Comparison of ENCODE assay signal across 16 cellular contexts in the genomic region with DNA sequence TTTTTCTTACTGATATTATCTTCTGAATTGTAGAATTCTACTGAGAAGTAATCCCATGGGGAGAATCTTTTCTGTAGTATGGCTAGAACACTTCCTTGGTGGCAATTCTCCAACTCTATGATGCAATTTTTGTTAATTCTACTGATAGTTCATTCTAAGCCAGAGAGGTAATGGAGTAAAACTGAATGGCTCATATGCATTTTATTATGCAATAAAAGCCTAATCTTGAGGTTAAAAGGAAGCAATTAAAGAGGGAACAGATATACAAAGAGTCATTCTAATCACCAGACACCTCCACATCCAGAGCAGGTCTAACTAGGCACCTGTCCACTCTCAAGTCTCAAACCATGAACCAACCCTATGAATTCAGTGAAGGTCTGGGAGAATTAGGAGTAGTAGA. TPM values are rescaled to one million over a fixed set of nuclear protein-coding genes. Genes with fewer than 3 reads are reported as not detected.
DNase-seq lines count a peak whose midpoint lies in the region; ATAC-seq and TF ChIP-seq lines count a peak whose summit lies in the region.
"Had no signal": no experiment of that assay in that cellular context is flagged by ENCODE, and none has a peak within 500 bp of the region (broad histone marks: within the 10 kb centered on the region; RNA-seq: fewer than 3 reads in every experiment).

No MANE protein-coding gene starts in this region.

- CTCF ChIA-PET in activated CD8-positive, alpha-beta T cell treated with anti-CD3 and anti-CD28 coated beads for 36 hours (lab: Charles Lee): no interaction called here
- CTCF ChIA-PET in activated CD8-positive, alpha-beta T cell treated with anti-CD3 and anti-CD28 coated beads, Interleukin-2, amount 10 ng/mL, durations not matched to agents 7 days and 5 days (lab: Charles Lee): interaction anchor here (0.8 kb wide), 1 partner anchor 368 kb away, joined by 3 read pairs; no protein-coding TSS in a partner anchor
- CTCF ChIA-PET in PC-9 (lab: Charles Lee): no interaction called here
- CTCF ChIA-PET in HEK293T (lab: Yijun Ruan, JAX): no interaction called here

- H3K9me3 Mint-ChIP-seq in activated CD8-positive, alpha-beta T cell treated with anti-CD3 and anti-CD28 coated beads for 36 hours: no peaks in the 10 kb centered on the region
- H3K9me3 Mint-ChIP-seq in activated CD8-positive, alpha-beta T cell treated with anti-CD3 and anti-CD28 coated beads, Interleukin-2, amount 10 ng/mL, durations not matched to agents 7 days and 5 days (ENCODE audit: insufficient read depth): no peaks in the 10 kb centered on the region

- intact Hi-C loops in activated CD8-positive, alpha-beta T cell treated with anti-CD3 and anti-CD28 coated beads for 36 hours (cut with micrococcal nuclease): no loop called here
- intact Hi-C loops in PC-9 (cut with micrococcal nuclease; ENCODE audit: unreplicated experiment): no loop called here

- H3K4me3 Mint-ChIP-seq in activated CD8-positive, alpha-beta T cell treated with anti-CD3 and anti-CD28 coated beads for 36 hours: no peak overlapping the region
- H3K4me3 Mint-ChIP-seq in activated CD8-positive, alpha-beta T cell treated with anti-CD3 and anti-CD28 coated beads, Interleukin-2, amount 10 ng/mL, durations not matched to agents 7 days and 5 days: no peak overlapping the region

- H3K79me2 ChIP-seq in PC-9 (ENCODE audit: low read depth) (peaks cover 39% of the 10 kb centered on the region), parathyroid adenoma (no peaks in the 10 kb centered on the region)

- H3K27me3 Mint-ChIP-seq in activated CD8-positive, alpha-beta T cell treated with anti-CD3 and anti-CD28 coated beads for 36 hours: no peaks in the 10 kb centered on the region
- H3K27me3 Mint-ChIP-seq in activated CD8-positive, alpha-beta T cell treated with anti-CD3 and anti-CD28 coated beads, Interleukin-2, amount 10 ng/mL, durations not matched to agents 7 days and 5 days (ENCODE audit: low read depth): no peaks in the 10 kb centered on the region
- H3K27me3 Mint-ChIP-seq: progenitor cell of endocrine pancreas had no signal

- H3K4me2 ChIP-seq in PC-9 (no peak overlapping the region; the same call in 1 of the 2 replicates), parathyroid adenoma (ENCODE audit: low read length) (no peak overlapping the region)

- peaks cover 59% of the 10 kb centered on the region for H3K4me1 Mint-ChIP-seq in activated CD8-positive, alpha-beta T cell treated with anti-CD3 and anti-CD28 coated beads for 36 hours (ENCODE audit: low read depth)
- H3K4me1 Mint-ChIP-seq in activated CD8-positive, alpha-beta T cell treated with anti-CD3 and anti-CD28 coated beads, Interleukin-2, amount 10 ng/mL, durations not matched to agents 7 days and 5 days (ENCODE audit: low read depth): peaks cover 33% of the 10 kb centered on the region

- H3K27me3 ChIP-seq in PC-9 (ENCODE audit: insufficient read depth, low read depth) (no peaks in the 10 kb centered on the region), parathyroid adenoma (ENCODE audit: control insufficient read depth, insufficient read depth, low read length) (no peaks in the 10 kb centered on the region)
- H3K27me3 ChIP-seq: transverse colon had no signal

- BruUV-seq in PC-9 (replicated peaks; lab: Mats Ljungman, UMichigan): no TSS peak

- H3K36me3 ChIP-seq in PC-9 (ENCODE audit: low read depth) (peaks cover 48% of the 10 kb centered on the region), parathyroid adenoma (ENCODE audit: control insufficient read depth, insufficient read depth, low read length) (no peaks in the 10 kb centered on the region)
- H3K36me3 ChIP-seq: transverse colon had no signal

- H3K4me1 ChIP-seq in PC-9 (replicated peaks; ENCODE audit: insufficient read depth) (peaks cover 11% of the 10 kb centered on the region), parathyroid adenoma (peaks cover 11% of the 10 kb centered on the region)

- no peak overlapping the region for H3K9ac ChIP-seq in parathyroid adenoma

- H3K9me3 ChIP-seq in PC-9 (ENCODE audit: insufficient read depth, low read depth) (no peaks in the 10 kb centered on the region), parathyroid adenoma (ENCODE audit: control insufficient read depth, low read length) (no peaks in the 10 kb centered on the region)
- H3K9me3 ChIP-seq: transverse colon had no signal

- no peaks in the 10 kb centered on the region; the same call in 1 of the 2 replicates for H3F3A ChIP-seq in PC-9 (ENCODE audit: insufficient read depth, low read depth)

- H2AFZ ChIP-seq in PC-9: no peak overlapping the region
- H2AFZ ChIP-seq in parathyroid adenoma: no peak overlapping the region

- peaks cover 35% of the 10 kb centered on the region for H3K36me3 Mint-ChIP-seq in activated CD8-positive, alpha-beta T cell treated with anti-CD3 and anti-CD28 coated beads for 36 hours (ENCODE audit: low read depth)
- peaks cover 35% of the 10 kb centered on the region for H3K36me3 Mint-ChIP-seq in activated CD8-positive, alpha-beta T cell treated with anti-CD3 and anti-CD28 coated beads, Interleukin-2, amount 10 ng/mL, durations not matched to agents 7 days and 5 days (ENCODE audit: low read depth)

- TF ChIP-seq CTCF in activated CD8-positive, alpha-beta T cell treated with anti-CD3 and anti-CD28 coated beads for 36 hours (IDR thresholded peaks at IDR 0.05): no peak
- no peak for TF ChIP-seq CTCF in PC-9 (conservative IDR thresholded peaks at IDR 0.05)
- no peak for TF ChIP-seq CTCF in parathyroid adenoma (IDR thresholded peaks at IDR 0.05)

- no peak for ATAC-seq in activated CD8-positive, alpha-beta T cell treated with anti-CD3 and anti-CD28 coated beads for 36 hours
- ATAC-seq in activated CD8-positive, alpha-beta T cell treated with anti-CD3 and anti-CD28 coated beads, Interleukin-2, amount 10 ng/mL, durations not matched to agents 7 days and 5 days: no peak
- ATAC-seq in esophagus mucosa (peak; percentile 79), GM18502 (IDR thresholded peaks at IDR 0.05; ENCODE audit: poor library complexity, unreplicated experiment) (no peak)

- peak overlapping the region; percentile 3; the same call in 1 of the 2 replicates for H3K27ac ChIP-seq in PC-9
- peak overlapping the region; percentile 4 for H3K27ac ChIP-seq in parathyroid adenoma
- H3K27ac ChIP-seq: transverse colon had no signal

- POLR2A ChIA-PET in activated CD8-positive, alpha-beta T cell treated with anti-CD3 and anti-CD28 coated beads for 36 hours (lab: Charles Lee): interaction anchor here (1.2 kb wide), 1 partner anchor 185 kb away, joined by 5 read pairs; no protein-coding TSS in a partner anchor
- POLR2A ChIA-PET in activated CD8-positive, alpha-beta T cell treated with anti-CD3 and anti-CD28 coated beads, Interleukin-2, amount 10 ng/mL, durations not matched to agents 7 days and 5 days (lab: Charles Lee): no interaction called here
- POLR2A ChIA-PET in PC-9 (lab: Charles Lee; ENCODE audit: unreplicated experiment) (no interaction called here), HEK293T (lab: Yijun Ruan, JAX) (no interaction called here)

- H3K27ac Mint-ChIP-seq in activated CD8-positive, alpha-beta T cell treated with anti-CD3 and anti-CD28 coated beads for 36 hours: peak overlapping the region; percentile 52
- H3K27ac Mint-ChIP-seq in activated CD8-positive, alpha-beta T cell treated with anti-CD3 and anti-CD28 coated beads, Interleukin-2, amount 10 ng/mL, durations not matched to agents 7 days and 5 days: no peak overlapping the region
- H3K27ac Mint-ChIP-seq: progenitor cell of endocrine pancreas had no signal

- no peak for DNase-seq in activated CD8-positive, alpha-beta T cell treated with anti-CD3 and anti-CD28 coated beads for 36 hours
- no peak for DNase-seq in activated CD8-positive, alpha-beta T cell treated with anti-CD3 and anti-CD28 coated beads, Interleukin-2, amount 10 ng/mL, durations not matched to agents 7 days and 5 days
- DNase-seq in PC-9 (no peak), HEK293T (ENCODE audit: extremely low spot score) (no peak), NCI-H345 treated with DMSO at 0.1 percent for 48 hours (lab: John Stamatoyannopoulos, UW; ENCODE audit: unreplicated experiment) (no peak)
- DNase-seq: activated CD4-positive, alpha-beta T cell treated with anti-CD3 and anti-CD28 coated beads, Interleukin-2, amount 50 U/mL, for 4 hours; activated effector memory CD4-positive, alpha-beta T cell treated with anti-CD3 and anti-CD28 coated beads, Interleukin-2, amount 50 U/mL, for 16 hours; central memory CD4-positive, alpha-beta T cell; NCI-H510A treated with DMSO at 0.1 percent for 48 hours; stimulated activated CD8-positive, alpha-beta memory T cell treated with anti-CD3 and anti-CD28 coated beads, Interleukin-4, amount 100 ng/mL, for 48 hours; T-helper 9 cell; transverse colon had no signal

- H4K20me1 ChIP-seq in PC-9 (ENCODE audit: insufficient read depth): peaks cover 10% of the 10 kb centered on the region

- H3K9me2 ChIP-seq in PC-9 (ENCODE audit: insufficient read depth): no peaks in the 10 kb centered on the region

- no peak overlapping the region for H3K4me3 ChIP-seq in PC-9
- no peak overlapping the region for H3K4me3 ChIP-seq in parathyroid adenoma (ENCODE audit: low read depth, low read length)
- H3K4me3 ChIP-seq: transverse colon had no signal

TF ChIP-seq in HEK293T, 16 proteins besides CTCF, POLR2A, EP300 and RAD21 (continues in another document):
- no peak for TF ChIP-seq SP1 (IDR thresholded peaks at IDR 0.05)
- TF ChIP-seq FOXK2 (IDR thresholded peaks at IDR 0.05): no peak
- no peak for TF ChIP-seq ELF4 (IDR thresholded peaks at IDR 0.05)
- no peak for TF ChIP-seq NFRKB (IDR thresholded peaks at IDR 0.05)
- TF ChIP-seq, protein P1, sequence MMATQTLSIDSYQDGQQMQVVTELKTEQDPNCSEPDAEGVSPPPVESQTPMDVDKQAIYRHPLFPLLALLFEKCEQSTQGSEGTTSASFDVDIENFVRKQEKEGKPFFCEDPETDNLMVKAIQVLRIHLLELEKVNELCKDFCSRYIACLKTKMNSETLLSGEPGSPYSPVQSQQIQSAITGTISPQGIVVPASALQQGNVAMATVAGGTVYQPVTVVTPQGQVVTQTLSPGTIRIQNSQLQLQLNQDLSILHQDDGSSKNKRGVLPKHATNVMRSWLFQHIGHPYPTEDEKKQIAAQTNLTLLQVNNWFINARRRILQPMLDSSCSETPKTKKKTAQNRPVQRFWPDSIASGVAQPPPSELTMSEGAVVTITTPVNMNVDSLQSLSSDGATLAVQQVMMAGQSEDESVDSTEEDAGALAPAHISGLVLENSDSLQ (IDR thresholded peaks at IDR 0.05): no peak
- no peak for TF ChIP-seq HDGF (IDR thresholded peaks at IDR 0.05; ENCODE audit: borderline replicate concordance)
- no peak for TF ChIP-seq CTBP1 (IDR thresholded peaks at IDR 0.05; ENCODE audit: borderline replicate concordance)
- TF ChIP-seq FOXM1 (IDR thresholded peaks at IDR 0.05; ENCODE audit: borderline replicate concordance): no peak
- no peak for TF ChIP-seq ZNF384 (IDR thresholded peaks at IDR 0.05)
- no peak for TF ChIP-seq FOXA1 (IDR thresholded peaks at IDR 0.05)
- TF ChIP-seq ARNT (IDR thresholded peaks at IDR 0.05): no peak
- TF ChIP-seq SUZ12 (IDR thresholded peaks at IDR 0.05): no peak

RNA-seq across cellular contexts. Expression of gene RAP2C, which starts 9.7 kb away (rescaled TPM):
- total RNA-seq in activated CD8-positive, alpha-beta T cell treated with anti-CD3 and anti-CD28 coated beads for 36 hours: 10 to 100 TPM; 28.7 to 30.1 TPM
- 10 to 100 TPM; 27.4 to 32.2 TPM for total RNA-seq in activated CD8-positive, alpha-beta T cell treated with anti-CD3 and anti-CD28 coated beads, Interleukin-2, amount 10 ng/mL, durations not matched to agents 7 days and 5 days
- total RNA-seq in PC-9 (2021): 27.8 and 30.6 TPM in 2 replicates
- total RNA-seq in esophagus mucosa: 20.6 TPM
